In genomic region chr6:122736166-122736565, GRCh38 we compare ENCODE assay signal across 20 cellular contexts. TPM values are rescaled to one million over a fixed set of nuclear protein-coding genes. Genes with fewer than 3 reads are reported as not detected.
DNase-seq lines count a peak whose midpoint lies in the region; ATAC-seq, FAIRE-seq and TF ChIP-seq lines count a peak whose summit lies in the region.
"Had no signal": no experiment of that assay in that cellular context is flagged by ENCODE, and none has a peak within 500 bp of the region (broad histone marks: within the 10 kb centered on the region; RNA-seq: fewer than 3 reads in every experiment).

No MANE protein-coding gene starts in this region.

- TF ChIP-seq POLR2A in gastroesophageal sphincter (IDR thresholded peaks at IDR 0.05): no peak

- no peaks in the 10 kb centered on the region for H3K4me1 ChIP-seq in gastroesophageal sphincter
- H3K4me1 ChIP-seq: transverse colon had no signal

- no peak overlapping the region for H3K27ac ChIP-seq in gastroesophageal sphincter
- H3K27ac ChIP-seq: PC-9, transverse colon had no signal

- peaks cover 5% of the 10 kb centered on the region for H3K27me3 ChIP-seq in gastroesophageal sphincter
- H3K27me3 ChIP-seq: transverse colon had no signal

- DNase-seq in D721Med (ENCODE audit: insufficient read length, low spot score): no peak
- DNase-seq in NCI-H146 (lab: John Stamatoyannopoulos, UW): peak; percentile 83
- DNase-seq in NCI-H748 (lab: John Stamatoyannopoulos, UW; ENCODE audit: unreplicated experiment): peak; percentile 96
- peak; percentile 57 for DNase-seq in fibroblast of villous mesenchyme (ENCODE audit: low read depth)
- DNase-seq in GM13977 (ENCODE audit: low spot score): no peak
- no peak for DNase-seq in dermis blood vessel endothelial cell
- no peak for DNase-seq in osteocyte (ENCODE audit: extremely low spot score, unreplicated experiment)
- DNase-seq: activated CD4-positive, alpha-beta T cell treated with anti-CD3 and anti-CD28 coated beads for 36 hours; activated T-cell treated with anti-CD3 and anti-CD28 coated beads, Interleukin-2, amount 50 U/mL, for 4 hours; DND-41; erythroblast; hippocampal formation; left colon; MG63; PC-9; transverse colon had no signal

- in situ Hi-C loops in GM13977 (cut with MboI; ENCODE audit: low pct_unique_long_range_greater_than_20kb, low sequenced_read_pairs, unreplicated experiment): no loop called here

- H3K4me1 Mint-ChIP-seq in osteocyte (ENCODE audit: unreplicated experiment): peaks cover 16% of the 10 kb centered on the region
- H3K4me1 Mint-ChIP-seq: activated CD4-positive, alpha-beta T cell treated with anti-CD3 and anti-CD28 coated beads for 36 hours had no signal

- H3K36me3 Mint-ChIP-seq in osteocyte (ENCODE audit: unreplicated experiment): no peaks in the 10 kb centered on the region

- no peak overlapping the region for H3K4me3 ChIP-seq in fibroblast of villous mesenchyme (ENCODE audit: low read depth, low read length)
- H3K4me3 ChIP-seq in gastroesophageal sphincter: no peak overlapping the region
- H3K4me3 ChIP-seq: MG63, PC-9, transverse colon had no signal

- FAIRE-seq in D721Med (lab: Jason Lieb, UNC): peak; percentile 38

- H3K27ac Mint-ChIP-seq in osteocyte (ENCODE audit: unreplicated experiment): no peak overlapping the region
- H3K27ac Mint-ChIP-seq: activated CD4-positive, alpha-beta T cell treated with anti-CD3 and anti-CD28 coated beads for 36 hours had no signal

- H3K27me3 Mint-ChIP-seq in osteocyte (ENCODE audit: unreplicated experiment): peaks cover 9% of the 10 kb centered on the region

- no peaks in the 10 kb centered on the region for H3K36me3 ChIP-seq in gastroesophageal sphincter
- H3K36me3 ChIP-seq: MG63, transverse colon had no signal

- ATAC-seq in gastroesophageal sphincter: no peak
- ATAC-seq: activated CD4-positive, alpha-beta T cell treated with anti-CD3 and anti-CD28 coated beads for 36 hours; activated T-cell treated with anti-CD3 and anti-CD28 coated beads, Interleukin-2, amount 50 U/mL, for 4 hours; left colon had no signal

- no peak overlapping the region for H3K4me3 Mint-ChIP-seq in osteocyte (ENCODE audit: unreplicated experiment)
- H3K4me3 Mint-ChIP-seq: activated CD4-positive, alpha-beta T cell treated with anti-CD3 and anti-CD28 coated beads for 36 hours; activated T-cell treated with anti-CD3 and anti-CD28 coated beads, Interleukin-2, amount 50 U/mL, for 4 hours had no signal

- H3K9me3 Mint-ChIP-seq in osteocyte (ENCODE audit: unreplicated experiment): no peaks in the 10 kb centered on the region
- H3K9me3 Mint-ChIP-seq: activated T-cell treated with anti-CD3 and anti-CD28 coated beads, Interleukin-2, amount 50 U/mL, for 4 hours had no signal

- WGBS in gastroesophageal sphincter (ENCODE audit: low coverage in 1 of 2), 2 donors: 66 to 73% methylated on average over 3 to 4 of the region's 4 CpGs

- H3K9me3 ChIP-seq in gastroesophageal sphincter: no peaks in the 10 kb centered on the region
- H3K9me3 ChIP-seq: MG63, transverse colon had no signal

- TF ChIP-seq CTCF in D721Med (IDR thresholded peaks at IDR 0.05; ENCODE audit: insufficient read depth, missing control alignments): no peak
- no peak for TF ChIP-seq CTCF in fibroblast of villous mesenchyme (IDR thresholded peaks at IDR 0.05; ENCODE audit: insufficient read depth, low read depth, low read length)
- TF ChIP-seq CTCF in gastroesophageal sphincter (IDR thresholded peaks at IDR 0.05): no peak
- no peak for TF ChIP-seq CTCF in GM13977 (IDR thresholded peaks at IDR 0.05; ENCODE audit: extremely low read depth, insufficient read depth, missing control alignments)
- no peak for TF ChIP-seq CTCF in osteocyte (IDR thresholded peaks at IDR 0.05)

- no peak for TF ChIP-seq EP300 in gastroesophageal sphincter (IDR thresholded peaks at IDR 0.05)

RNA-seq across cellular contexts. Expression of gene FABP7, which starts 43.4 kb away (rescaled TPM):
- total RNA-seq in fibroblast of villous mesenchyme (not detected in 2 replicates), gastroesophageal sphincter (under 1 TPM in 1 of 4 donors, not detected in 3; 0.15 TPM), dermis blood vessel endothelial cell (not detected in 2 replicates), osteocyte (not detected in 2 replicates)
- total RNA-seq: activated CD4-positive, alpha-beta T cell treated with anti-CD3 and anti-CD28 coated beads for 36 hours; activated T-cell treated with anti-CD3 and anti-CD28 coated beads, Interleukin-2, amount 50 U/mL, for 4 hours; chondrocyte; HT-29; left colon; PC-9; T-helper 2 cell treated with Interferon-gamma antibody and Interleukin-4, amounts not matched to agents 100 ng/mL and 5 ng/mL, for 36 hours had no signal

RNA-seq across cellular contexts. Expression of gene SMPDL3A, which starts 52.9 kb away (rescaled TPM):
- total RNA-seq in fibroblast of villous mesenchyme (13.4 and 21.3 TPM in 2 replicates), gastroesophageal sphincter (10 to 100 TPM in 1 of 4 donors, 1 to 10 TPM in 3; 6.5 to 11.5 (median 8.0) TPM), dermis blood vessel endothelial cell (4.8 and 6.3 TPM in 2 replicates), osteocyte (12.8 and 14.6 TPM in 2 replicates)
- total RNA-seq: activated CD4-positive, alpha-beta T cell treated with anti-CD3 and anti-CD28 coated beads for 36 hours had no signal

Comparison
In these comparisons a context has a peak if more than half of its experiments do, and no peak if none do; other contexts are left out.
1. DNase-seq: peak in NCI-H146 (single experiment), NCI-H748 (single experiment) and fibroblast of villous mesenchyme (single experiment); none in D721Med (single experiment), GM13977 (single experiment), dermis blood vessel endothelial cell (single experiment) and osteocyte (single experiment).